ENCODE assay signal across 1 cellular context in the genomic region with DNA sequence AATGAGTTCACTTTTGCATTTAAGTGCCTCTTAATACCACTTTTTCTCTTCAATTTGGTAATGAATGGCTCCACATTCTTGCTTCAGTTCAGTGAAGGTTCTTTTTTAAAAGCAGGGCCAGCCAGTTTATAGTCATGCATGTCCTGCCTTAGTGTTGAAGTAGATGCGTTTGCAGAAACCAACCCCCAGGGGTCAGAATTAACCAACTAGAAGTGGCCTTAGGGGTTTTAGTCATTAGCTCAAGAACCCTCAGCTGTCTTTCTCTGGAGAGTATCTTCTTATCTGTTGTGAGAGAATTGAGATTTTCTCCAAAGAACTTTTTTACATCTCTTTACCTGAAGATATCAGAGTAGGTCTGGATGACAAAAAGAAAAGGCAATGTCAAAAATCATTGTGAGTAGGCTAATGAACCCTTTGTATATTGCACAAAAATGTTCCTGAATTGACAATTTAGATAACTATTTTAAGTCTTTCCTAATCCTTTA.
TF ChIP-seq lines count a peak whose summit lies in the region.

No MANE protein-coding gene starts in this region.

TF ChIP-seq in K562, 482 proteins besides CTCF, POLR2A, EP300 and RAD21 (continued from another document and continues in another):
- TF ChIP-seq, protein P1, sequence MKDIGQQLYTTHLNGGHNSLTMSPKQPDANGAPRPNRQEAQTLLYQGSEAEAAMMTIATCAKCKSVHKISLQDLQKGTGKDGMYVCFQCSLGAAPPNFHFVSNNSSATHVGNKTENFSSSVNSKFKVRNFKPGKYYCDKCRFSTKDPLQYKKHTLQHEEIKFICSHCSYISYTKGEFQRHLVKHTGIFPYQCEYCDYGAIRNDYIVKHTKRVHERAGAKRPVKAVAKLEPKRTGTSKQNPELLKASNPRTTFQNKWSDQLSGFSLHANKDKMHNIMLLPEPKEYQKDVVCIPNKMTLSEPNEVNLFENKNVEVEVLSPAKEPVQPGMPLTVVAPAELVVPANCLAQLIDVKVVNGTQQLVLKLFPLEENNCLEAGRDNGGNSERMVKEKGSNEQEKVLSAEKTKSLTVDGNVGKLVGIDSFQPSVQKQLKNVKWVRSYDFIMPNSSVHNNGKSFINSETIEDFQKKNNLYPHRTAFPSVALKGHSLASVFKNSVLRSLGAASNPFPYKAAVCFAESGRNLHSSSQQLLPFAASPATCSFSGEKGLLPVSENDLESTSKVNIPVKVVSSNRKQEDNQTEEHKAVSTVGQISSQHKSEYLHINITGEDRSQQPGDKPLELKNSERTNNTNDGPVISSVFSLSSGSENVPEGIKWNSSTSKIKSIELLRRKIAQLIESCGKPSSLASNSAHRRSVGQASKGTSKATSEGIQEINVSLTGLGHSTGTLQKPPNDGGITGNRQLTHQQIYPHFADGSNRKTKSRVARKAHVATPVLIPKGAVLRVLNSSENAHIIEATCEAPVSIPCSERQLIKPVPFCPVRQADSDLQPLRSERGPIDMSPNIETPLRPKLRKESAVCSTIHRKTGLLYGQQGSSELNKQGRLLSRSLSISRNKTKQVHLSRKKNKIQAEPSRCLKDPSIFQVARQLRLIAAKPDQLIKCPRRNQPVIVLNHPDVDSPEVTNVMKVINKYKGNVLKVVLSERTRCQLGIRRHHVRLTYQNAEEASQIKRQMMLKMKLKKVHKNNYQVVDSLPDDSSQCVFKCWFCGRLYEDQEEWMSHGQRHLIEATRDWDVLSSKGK (CRISPR knock-in tag; IDR thresholded peaks at IDR 0.05), result no peak
- TF ChIP-seq, protein P2, sequence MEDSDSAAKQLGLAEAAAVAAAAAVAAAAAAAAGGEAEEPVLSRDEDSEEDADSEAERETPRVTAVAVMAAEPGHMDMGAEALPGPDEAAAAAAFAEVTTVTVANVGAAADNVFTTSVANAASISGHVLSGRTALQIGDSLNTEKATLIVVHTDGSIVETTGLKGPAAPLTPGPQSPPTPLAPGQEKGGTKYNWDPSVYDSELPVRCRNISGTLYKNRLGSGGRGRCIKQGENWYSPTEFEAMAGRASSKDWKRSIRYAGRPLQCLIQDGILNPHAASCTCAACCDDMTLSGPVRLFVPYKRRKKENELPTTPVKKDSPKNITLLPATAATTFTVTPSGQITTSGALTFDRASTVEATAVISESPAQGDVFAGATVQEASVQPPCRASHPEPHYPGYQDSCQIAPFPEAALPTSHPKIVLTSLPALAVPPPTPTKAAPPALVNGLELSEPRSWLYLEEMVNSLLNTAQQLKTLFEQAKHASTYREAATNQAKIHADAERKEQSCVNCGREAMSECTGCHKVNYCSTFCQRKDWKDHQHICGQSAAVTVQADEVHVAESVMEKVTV (CRISPR knock-in tag; IDR thresholded peaks at IDR 0.05), result peak; percentile 100
- TF ChIP-seq SOX6 (IDR thresholded peaks at IDR 0.05) (peak; percentile 44; the same call in 1 of the 2 replicates), NFE2 (IDR thresholded peaks at IDR 0.05; ENCODE audit: low read depth) (0 out of 2 replicates have a peak, but pooled peaks have one; percentile 18), ZBTB7A (IDR thresholded peaks at IDR 0.05; ENCODE audit: borderline replicate concordance, control insufficient read depth, low read depth, low read length) (no peak), HIVEP1 (CRISPR knock-in tag; IDR thresholded peaks at IDR 0.05) (peak; percentile 16; the same call in 1 of the 2 replicates), TCF3 (CRISPR knock-in tag; IDR thresholded peaks at IDR 0.05) (peak; percentile 29; the same call in 1 of the 2 replicates), SMARCC2 (IDR thresholded peaks at IDR 0.05; ENCODE audit: low read depth) (no peak), TGIF2 (CRISPR knock-in tag; IDR thresholded peaks at IDR 0.05) (no peak), ZNF224 (CRISPR knock-in tag; IDR thresholded peaks at IDR 0.05) (no peak), RB1 (IDR thresholded peaks at IDR 0.05; ENCODE audit: low read depth) (peak; percentile 75), RFX5 (IDR thresholded peaks at IDR 0.05; ENCODE audit: low read depth, low read length) (no peak), DPF2 (IDR thresholded peaks at IDR 0.05) (peak; percentile 50; the same call in 1 of the 2 replicates), GABPB1 (CRISPR knock-in tag; IDR thresholded peaks at IDR 0.05) (no peak; the same call in 1 of the 2 replicates), BHLHE40 (IDR thresholded peaks at IDR 0.05; ENCODE audit: low read length) (no peak), ATF1 (CRISPR knock-in tag; IDR thresholded peaks at IDR 0.05) (no peak), ATF1 (tag; IDR thresholded peaks at IDR 0.05) (no peak; the same call in 1 of the 2 replicates), FOXA3 (CRISPR knock-in tag; conservative IDR thresholded peaks at IDR 0.05 in 1 of 2, IDR thresholded peaks at IDR 0.05 in 1 of 2) (0 out of 4 replicates have a peak, but pooled peaks of 1 of the 2 experiments have one; percentile 9), TCFL5 (CRISPR knock-in tag; conservative IDR thresholded peaks at IDR 0.05) (no peak), SAFB2 (IDR thresholded peaks at IDR 0.05; ENCODE audit: borderline replicate concordance, low read depth, low read length, severe bottlenecking) (no peak), RBM14 (IDR thresholded peaks at IDR 0.05; ENCODE audit: borderline replicate concordance, insufficient read depth, low read depth, low read length) (no peak), ASH1L (IDR thresholded peaks at IDR 0.05; ENCODE audit: borderline replicate concordance, low read depth, partially characterized antibody) (no peak), NR2C1 (IDR thresholded peaks at IDR 0.05) (no peak), NR2C1 (tag; IDR thresholded peaks at IDR 0.05) (no peak), CREB1 (IDR thresholded peaks at IDR 0.05) (peak; percentile 43; the same call in 1 of the 2 replicates), CREB1 (CRISPR knock-in tag; IDR thresholded peaks at IDR 0.05) (no peak), ZBTB8A (IDR thresholded peaks at IDR 0.05; ENCODE audit: partially characterized antibody) (no peak), ZNF76 (CRISPR knock-in tag; IDR thresholded peaks at IDR 0.05; ENCODE audit: borderline replicate concordance) (peak; percentile 52; the same call in 1 of the 2 replicates), CREM (IDR thresholded peaks at IDR 0.05; ENCODE audit: low read depth) (no peak), GABPA (tag; conservative IDR thresholded peaks at IDR 0.05; ENCODE audit: low read depth) (no peak), MEF2A (IDR thresholded peaks at IDR 0.05; ENCODE audit: control insufficient read depth, low read depth, low read length) (no peak), WHSC1 (IDR thresholded peaks at IDR 0.05; ENCODE audit: low read length) (no peak), SRSF3 (IDR thresholded peaks at IDR 0.05; ENCODE audit: insufficient read depth, low read length) (no peak)
- TF ChIP-seq, protein P3, sequence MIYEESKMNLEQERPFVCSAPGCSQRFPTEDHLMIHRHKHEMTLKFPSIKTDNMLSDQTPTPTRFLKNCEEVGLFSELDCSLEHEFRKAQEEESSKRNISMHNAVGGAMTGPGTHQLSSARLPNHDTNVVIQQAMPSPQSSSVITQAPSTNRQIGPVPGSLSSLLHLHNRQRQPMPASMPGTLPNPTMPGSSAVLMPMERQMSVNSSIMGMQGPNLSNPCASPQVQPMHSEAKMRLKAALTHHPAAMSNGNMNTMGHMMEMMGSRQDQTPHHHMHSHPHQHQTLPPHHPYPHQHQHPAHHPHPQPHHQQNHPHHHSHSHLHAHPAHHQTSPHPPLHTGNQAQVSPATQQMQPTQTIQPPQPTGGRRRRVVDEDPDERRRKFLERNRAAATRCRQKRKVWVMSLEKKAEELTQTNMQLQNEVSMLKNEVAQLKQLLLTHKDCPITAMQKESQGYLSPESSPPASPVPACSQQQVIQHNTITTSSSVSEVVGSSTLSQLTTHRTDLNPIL (CRISPR knock-in tag; IDR thresholded peaks at IDR 0.05), result no peak
- TF ChIP-seq, protein P4, sequence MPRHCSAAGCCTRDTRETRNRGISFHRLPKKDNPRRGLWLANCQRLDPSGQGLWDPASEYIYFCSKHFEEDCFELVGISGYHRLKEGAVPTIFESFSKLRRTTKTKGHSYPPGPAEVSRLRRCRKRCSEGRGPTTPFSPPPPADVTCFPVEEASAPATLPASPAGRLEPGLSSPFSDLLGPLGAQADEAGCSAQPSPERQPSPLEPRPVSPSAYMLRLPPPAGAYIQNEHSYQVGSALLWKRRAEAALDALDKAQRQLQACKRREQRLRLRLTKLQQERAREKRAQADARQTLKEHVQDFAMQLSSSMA (CRISPR knock-in tag; IDR thresholded peaks at IDR 0.05), result no peak
- TF ChIP-seq, protein P5, sequence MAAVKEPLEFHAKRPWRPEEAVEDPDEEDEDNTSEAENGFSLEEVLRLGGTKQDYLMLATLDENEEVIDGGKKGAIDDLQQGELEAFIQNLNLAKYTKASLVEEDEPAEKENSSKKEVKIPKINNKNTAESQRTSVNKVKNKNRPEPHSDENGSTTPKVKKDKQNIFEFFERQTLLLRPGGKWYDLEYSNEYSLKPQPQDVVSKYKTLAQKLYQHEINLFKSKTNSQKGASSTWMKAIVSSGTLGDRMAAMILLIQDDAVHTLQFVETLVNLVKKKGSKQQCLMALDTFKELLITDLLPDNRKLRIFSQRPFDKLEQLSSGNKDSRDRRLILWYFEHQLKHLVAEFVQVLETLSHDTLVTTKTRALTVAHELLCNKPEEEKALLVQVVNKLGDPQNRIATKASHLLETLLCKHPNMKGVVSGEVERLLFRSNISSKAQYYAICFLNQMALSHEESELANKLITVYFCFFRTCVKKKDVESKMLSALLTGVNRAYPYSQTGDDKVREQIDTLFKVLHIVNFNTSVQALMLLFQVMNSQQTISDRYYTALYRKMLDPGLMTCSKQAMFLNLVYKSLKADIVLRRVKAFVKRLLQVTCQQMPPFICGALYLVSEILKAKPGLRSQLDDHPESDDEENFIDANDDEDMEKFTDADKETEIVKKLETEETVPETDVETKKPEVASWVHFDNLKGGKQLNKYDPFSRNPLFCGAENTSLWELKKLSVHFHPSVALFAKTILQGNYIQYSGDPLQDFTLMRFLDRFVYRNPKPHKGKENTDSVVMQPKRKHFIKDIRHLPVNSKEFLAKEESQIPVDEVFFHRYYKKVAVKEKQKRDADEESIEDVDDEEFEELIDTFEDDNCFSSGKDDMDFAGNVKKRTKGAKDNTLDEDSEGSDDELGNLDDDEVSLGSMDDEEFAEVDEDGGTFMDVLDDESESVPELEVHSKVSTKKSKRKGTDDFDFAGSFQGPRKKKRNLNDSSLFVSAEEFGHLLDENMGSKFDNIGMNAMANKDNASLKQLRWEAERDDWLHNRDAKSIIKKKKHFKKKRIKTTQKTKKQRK (IDR thresholded peaks at IDR 0.05; ENCODE audit: borderline replicate concordance, low read depth, low read length), result no peak
- TF ChIP-seq, protein P6, sequence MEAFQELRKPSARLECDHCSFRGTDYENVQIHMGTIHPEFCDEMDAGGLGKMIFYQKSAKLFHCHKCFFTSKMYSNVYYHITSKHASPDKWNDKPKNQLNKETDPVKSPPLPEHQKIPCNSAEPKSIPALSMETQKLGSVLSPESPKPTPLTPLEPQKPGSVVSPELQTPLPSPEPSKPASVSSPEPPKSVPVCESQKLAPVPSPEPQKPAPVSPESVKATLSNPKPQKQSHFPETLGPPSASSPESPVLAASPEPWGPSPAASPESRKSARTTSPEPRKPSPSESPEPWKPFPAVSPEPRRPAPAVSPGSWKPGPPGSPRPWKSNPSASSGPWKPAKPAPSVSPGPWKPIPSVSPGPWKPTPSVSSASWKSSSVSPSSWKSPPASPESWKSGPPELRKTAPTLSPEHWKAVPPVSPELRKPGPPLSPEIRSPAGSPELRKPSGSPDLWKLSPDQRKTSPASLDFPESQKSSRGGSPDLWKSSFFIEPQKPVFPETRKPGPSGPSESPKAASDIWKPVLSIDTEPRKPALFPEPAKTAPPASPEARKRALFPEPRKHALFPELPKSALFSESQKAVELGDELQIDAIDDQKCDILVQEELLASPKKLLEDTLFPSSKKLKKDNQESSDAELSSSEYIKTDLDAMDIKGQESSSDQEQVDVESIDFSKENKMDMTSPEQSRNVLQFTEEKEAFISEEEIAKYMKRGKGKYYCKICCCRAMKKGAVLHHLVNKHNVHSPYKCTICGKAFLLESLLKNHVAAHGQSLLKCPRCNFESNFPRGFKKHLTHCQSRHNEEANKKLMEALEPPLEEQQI (IDR thresholded peaks at IDR 0.05), result peak; percentile 74; the same call in 1 of the 2 replicates
- TF ChIP-seq, protein P7, sequence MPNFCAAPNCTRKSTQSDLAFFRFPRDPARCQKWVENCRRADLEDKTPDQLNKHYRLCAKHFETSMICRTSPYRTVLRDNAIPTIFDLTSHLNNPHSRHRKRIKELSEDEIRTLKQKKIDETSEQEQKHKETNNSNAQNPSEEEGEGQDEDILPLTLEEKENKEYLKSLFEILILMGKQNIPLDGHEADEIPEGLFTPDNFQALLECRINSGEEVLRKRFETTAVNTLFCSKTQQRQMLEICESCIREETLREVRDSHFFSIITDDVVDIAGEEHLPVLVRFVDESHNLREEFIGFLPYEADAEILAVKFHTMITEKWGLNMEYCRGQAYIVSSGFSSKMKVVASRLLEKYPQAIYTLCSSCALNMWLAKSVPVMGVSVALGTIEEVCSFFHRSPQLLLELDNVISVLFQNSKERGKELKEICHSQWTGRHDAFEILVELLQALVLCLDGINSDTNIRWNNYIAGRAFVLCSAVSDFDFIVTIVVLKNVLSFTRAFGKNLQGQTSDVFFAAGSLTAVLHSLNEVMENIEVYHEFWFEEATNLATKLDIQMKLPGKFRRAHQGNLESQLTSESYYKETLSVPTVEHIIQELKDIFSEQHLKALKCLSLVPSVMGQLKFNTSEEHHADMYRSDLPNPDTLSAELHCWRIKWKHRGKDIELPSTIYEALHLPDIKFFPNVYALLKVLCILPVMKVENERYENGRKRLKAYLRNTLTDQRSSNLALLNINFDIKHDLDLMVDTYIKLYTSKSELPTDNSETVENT (CRISPR knock-in tag; IDR thresholded peaks at IDR 0.05), result no peak
- TF ChIP-seq, protein P8, sequence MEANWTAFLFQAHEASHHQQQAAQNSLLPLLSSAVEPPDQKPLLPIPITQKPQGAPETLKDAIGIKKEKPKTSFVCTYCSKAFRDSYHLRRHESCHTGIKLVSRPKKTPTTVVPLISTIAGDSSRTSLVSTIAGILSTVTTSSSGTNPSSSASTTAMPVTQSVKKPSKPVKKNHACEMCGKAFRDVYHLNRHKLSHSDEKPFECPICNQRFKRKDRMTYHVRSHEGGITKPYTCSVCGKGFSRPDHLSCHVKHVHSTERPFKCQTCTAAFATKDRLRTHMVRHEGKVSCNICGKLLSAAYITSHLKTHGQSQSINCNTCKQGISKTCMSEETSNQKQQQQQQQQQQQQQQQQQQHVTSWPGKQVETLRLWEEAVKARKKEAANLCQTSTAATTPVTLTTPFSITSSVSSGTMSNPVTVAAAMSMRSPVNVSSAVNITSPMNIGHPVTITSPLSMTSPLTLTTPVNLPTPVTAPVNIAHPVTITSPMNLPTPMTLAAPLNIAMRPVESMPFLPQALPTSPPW (CRISPR knock-in tag; IDR thresholded peaks at IDR 0.05), result no peak; the same call in 1 of the 2 replicates
- TF ChIP-seq, protein P9, sequence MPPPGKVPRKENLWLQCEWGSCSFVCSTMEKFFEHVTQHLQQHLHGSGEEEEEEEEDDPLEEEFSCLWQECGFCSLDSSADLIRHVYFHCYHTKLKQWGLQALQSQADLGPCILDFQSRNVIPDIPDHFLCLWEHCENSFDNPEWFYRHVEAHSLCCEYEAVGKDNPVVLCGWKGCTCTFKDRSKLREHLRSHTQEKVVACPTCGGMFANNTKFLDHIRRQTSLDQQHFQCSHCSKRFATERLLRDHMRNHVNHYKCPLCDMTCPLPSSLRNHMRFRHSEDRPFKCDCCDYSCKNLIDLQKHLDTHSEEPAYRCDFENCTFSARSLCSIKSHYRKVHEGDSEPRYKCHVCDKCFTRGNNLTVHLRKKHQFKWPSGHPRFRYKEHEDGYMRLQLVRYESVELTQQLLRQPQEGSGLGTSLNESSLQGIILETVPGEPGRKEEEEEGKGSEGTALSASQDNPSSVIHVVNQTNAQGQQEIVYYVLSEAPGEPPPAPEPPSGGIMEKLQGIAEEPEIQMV (tag; conservative IDR thresholded peaks at IDR 0.05; ENCODE audit: low read depth), result no peak
